Comparison of ENCODE assay signal across 8 cellular contexts in genomic region chr3:112561693-112562529, GRCh38. TPM values are rescaled to one million over a fixed set of nuclear protein-coding genes. Genes with fewer than 3 reads are reported as not detected.
DNase-seq lines count a peak whose midpoint lies in the region; ATAC-seq and TF ChIP-seq lines count a peak whose summit lies in the region.

TSS of gene ATG3 (minus strand) at chr3:112561962. CDS start at chr3:112561528, 434 bp downstream.
TSS of gene SLC35A5 (plus strand) at chr3:112562045. CDS start at chr3:112563404, 1,359 bp downstream.

- DNase-seq in NCI-H187 (lab: John Stamatoyannopoulos, UW) (peak; percentile 87 to 99), T-helper 2 cell (peak; percentile 97 to 99 (median 98)), left ventricle myocardium superior (peak; percentile 99), prostate gland (ENCODE audit: low spot score) (peak; percentile 98)

- H3K9me3 ChIP-seq in prostate gland = no peaks in the 10 kb centered on the region

- H3K4me1 ChIP-seq in prostate gland (replicated peaks) (no peaks in the 10 kb centered on the region), urinary bladder (ENCODE audit: insufficient read depth) (no peaks in the 10 kb centered on the region)

- peak in 1 of 4 experiments; percentile 21 for TF ChIP-seq CTCF in prostate gland (IDR thresholded peaks at IDR 0.05)

- under 1% methylated on average over 58 of the region's 66 CpGs for WGBS in prostate gland
- WGBS in urinary bladder = under 1% methylated on average over 66 of the region's 66 CpGs

- H3K36me3 ChIP-seq in prostate gland (no peaks in the 10 kb centered on the region), urinary bladder (ENCODE audit: insufficient read depth) (no peaks in the 10 kb centered on the region)

- intact Hi-C loops in left ventricle myocardium superior (cut with micrococcal nuclease) (no loop called here), prostate gland (cut with DNase I) (loop anchor here (5.0 kb wide), 1 partner anchor 75 kb away; no protein-coding TSS in a partner anchor)

- ATAC-seq in GM18498 (IDR thresholded peaks at IDR 0.05; ENCODE audit: unreplicated experiment) = peak; percentile 83
- ATAC-seq in HG02938 (IDR thresholded peaks at IDR 0.05; ENCODE audit: unreplicated experiment) = peak; percentile 78
- ATAC-seq in left ventricle myocardium superior = peak; percentile 98

- H3K27ac ChIP-seq in angular gyrus (ENCODE audit: low read depth, low read length) (peak within 1 kb of the TSS; percentile 100), prostate gland (peak within 1 kb of the TSS; percentile 94), urinary bladder (ENCODE audit: low read depth) (peak within 1 kb of the TSS; percentile 94)

- peak within 1 kb of the TSS; percentile 92 to 93 for H3K4me3 ChIP-seq in prostate gland
- H3K4me3 ChIP-seq in urinary bladder (ENCODE audit: low read depth, low read length) = peak within 1 kb of the TSS; percentile 73

- H3K27me3 ChIP-seq in prostate gland (replicated peaks; ENCODE audit: insufficient read depth) = no peaks in the 10 kb centered on the region

- TF ChIP-seq POLR2A in prostate gland (IDR thresholded peaks at IDR 0.05) = peak; percentile 57

RNA-seq across cellular contexts. Expression of gene ATG3, which starts in this region (rescaled TPM):
- 39.0 TPM for total RNA-seq in left ventricle myocardium superior
- total RNA-seq in prostate gland = 10 to 100 TPM; 45.7 to 73.5 TPM
- 39.0 TPM for total RNA-seq in urinary bladder
- polyA plus RNA-seq in urinary bladder = 53.2 TPM

RNA-seq across cellular contexts. Expression of gene SLC35A5, which starts in this region (rescaled TPM):
- total RNA-seq in left ventricle myocardium superior (14.7 TPM), prostate gland (10 to 100 TPM; 40.4 to 62.3 TPM), urinary bladder (72.9 TPM)
- polyA plus RNA-seq in urinary bladder = 25.0 TPM

Comparison
In these comparisons a context has a peak if more than half of its experiments do, and no peak if none do; other contexts are left out.
1. Peak in every context shown above with its lines: DNase-seq, ATAC-seq, H3K4me3 ChIP-seq and H3K27ac ChIP-seq.